Comparison of ENCODE assay signal across 8 cellular contexts in genomic region chr1:167219646-167220536, GRCh38. TPM values are rescaled to one million over a fixed set of nuclear protein-coding genes. Genes with fewer than 3 reads are reported as not detected.
DNase-seq lines count a peak whose midpoint lies in the region; ATAC-seq, FAIRE-seq and TF ChIP-seq lines count a peak whose summit lies in the region.

No MANE protein-coding gene starts in this region.

- FAIRE-seq in keratinocyte (lab: Jason Lieb, UNC) = peak; percentile 59

- DNase-seq in AG09309 (ENCODE audit: low read depth) (no peak), NCI-H345 treated with DMSO at 0.1 percent for 48 hours (lab: John Stamatoyannopoulos, UW; ENCODE audit: unreplicated experiment) (peak; percentile 86), cerebellum (ENCODE audit: low spot score) (peak; percentile 84), keratinocyte (ENCODE audit: low read depth, low spot score) (peak; percentile 33)
- peak; percentile 78 for DNase-seq in activated CD4-positive, CD25-positive, alpha-beta regulatory T cell treated with anti-CD3 and anti-CD28 coated beads, Interleukin-2, amount 50 U/mL, for 16 hours (ENCODE audit: low read depth, low spot score)
- DNase-seq in stimulated activated CD4-positive, alpha-beta T cell treated with anti-CD3 and anti-CD28 coated beads, Interleukin-15, amount 100 ng/mL, for 24 hours = peak; percentile 96

- ATAC-seq in GM19043 (IDR thresholded peaks at IDR 0.05; ENCODE audit: low read depth, unreplicated experiment) (peak; percentile 41), HG03342 (IDR thresholded peaks at IDR 0.05; ENCODE audit: unreplicated experiment) (peak; percentile 40)

- H3K9me1 ChIP-seq in keratinocyte (ENCODE audit: control insufficient read depth, extremely low read depth, insufficient read depth, low read length) = no peaks in the 10 kb centered on the region

- TF ChIP-seq CTCF in AG09309 (IDR thresholded peaks at IDR 0.05; ENCODE audit: control insufficient read depth, insufficient read depth, low read depth, low read length, missing control alignments) (no peak), keratinocyte (optimal IDR thresholded peaks at IDR 0.05 in 1 of 3, IDR thresholded peaks at IDR 0.05 in 1 of 3, conservative IDR thresholded peaks at IDR 0.05 in 1 of 3; ENCODE audit: extremely low read depth in 1 of 3, insufficient read depth in 2 of 3, low read length in 3 of 3) (no peak)

- peak overlapping the region; percentile 96 for H3K9ac ChIP-seq in keratinocyte (ENCODE audit: control insufficient read depth, extremely low read depth, insufficient read depth, low read length)

- H3K4me3 ChIP-seq in AG09309 (ENCODE audit: control insufficient read depth, low read depth, low read length) (peak overlapping the region; percentile 96), keratinocyte (ENCODE audit: control insufficient read depth in 2 of 3, extremely low read depth in 1 of 3, insufficient read depth in 2 of 3, low read depth in 1 of 3, low read length in 3 of 3) (peak overlapping the region; percentile 64 to 87 (median 83))

- H2AFZ ChIP-seq in keratinocyte (ENCODE audit: control insufficient read depth, low read length) = peak overlapping the region; percentile 96

- no peaks in the 10 kb centered on the region for H4K20me1 ChIP-seq in keratinocyte (ENCODE audit: control insufficient read depth, extremely low read depth, insufficient read depth, low read length)

- H3K27me3 ChIP-seq in keratinocyte (ENCODE audit: control insufficient read depth, extremely low read depth, insufficient read depth, low read length) = no peaks in the 10 kb centered on the region

- peak overlapping the region; percentile 98 for H3K27ac ChIP-seq in keratinocyte (ENCODE audit: control insufficient read depth, insufficient read depth, low read length)

- no peaks in the 10 kb centered on the region for H3K9me3 ChIP-seq in keratinocyte (ENCODE audit: control insufficient read depth, low read depth, low read length)

- H3K79me2 ChIP-seq in keratinocyte (ENCODE audit: control insufficient read depth, insufficient read depth, low read length) = peaks cover 19% of the 10 kb centered on the region

- peaks cover 10% of the 10 kb centered on the region for H3K4me1 ChIP-seq in keratinocyte (ENCODE audit: control insufficient read depth, extremely low read depth, insufficient read depth, low read length)

- no peaks in the 10 kb centered on the region for H3K36me3 ChIP-seq in keratinocyte (ENCODE audit: control insufficient read depth in 2 of 2, extremely low read depth in 1 of 2, insufficient read depth in 2 of 2, low read length in 2 of 2)

- dilution Hi-C loops in keratinocyte (cut with MboI; ENCODE audit: extremely low pct_ligation_motif_present, low sequenced_read_pairs) = no loop called here

- peak overlapping the region; percentile 77 for H3K4me2 ChIP-seq in keratinocyte (ENCODE audit: control insufficient read depth, extremely low read depth, insufficient read depth, low read depth, low read length)

RNA-seq across cellular contexts. Expression of gene POU2F1, which starts 0.8 kb away (rescaled TPM):
- 57.2 TPM for total RNA-seq in cerebellum
- 3.2 to 5.9 TPM (median 4.1 TPM) in 3 replicates for polyA plus RNA-seq in keratinocyte
- polyA plus RNA-seq in keratinocyte (2011; ENCODE audit: low read depth) = 1.3 TPM
- polyA plus RNA-seq in keratinocyte (2011; cell fraction: cytosol; rRNA removed) = 1.8 and 2.1 TPM in 2 replicates
- polyA plus RNA-seq in keratinocyte (2011; cell fraction: nucleus; rRNA removed) = 8.3 TPM in 2 replicates
- polyA plus RNA-seq in keratinocyte (2012; ENCODE audit: low replicate concordance) = 2.8 TPM in 2 replicates
- 13.4 to 22.8 TPM (median 18.7 TPM) in 3 replicates for polyA minus RNA-seq in keratinocyte
- 2.5 TPM for polyA minus RNA-seq in keratinocyte (2011; cell fraction: cytosol; rRNA and poly(A)+ RNA removed)
- 8.8 and 18.6 TPM in 2 replicates for polyA minus RNA-seq in keratinocyte (2011; cell fraction: nucleus; rRNA and poly(A)+ RNA removed)
